In the genomic region with DNA sequence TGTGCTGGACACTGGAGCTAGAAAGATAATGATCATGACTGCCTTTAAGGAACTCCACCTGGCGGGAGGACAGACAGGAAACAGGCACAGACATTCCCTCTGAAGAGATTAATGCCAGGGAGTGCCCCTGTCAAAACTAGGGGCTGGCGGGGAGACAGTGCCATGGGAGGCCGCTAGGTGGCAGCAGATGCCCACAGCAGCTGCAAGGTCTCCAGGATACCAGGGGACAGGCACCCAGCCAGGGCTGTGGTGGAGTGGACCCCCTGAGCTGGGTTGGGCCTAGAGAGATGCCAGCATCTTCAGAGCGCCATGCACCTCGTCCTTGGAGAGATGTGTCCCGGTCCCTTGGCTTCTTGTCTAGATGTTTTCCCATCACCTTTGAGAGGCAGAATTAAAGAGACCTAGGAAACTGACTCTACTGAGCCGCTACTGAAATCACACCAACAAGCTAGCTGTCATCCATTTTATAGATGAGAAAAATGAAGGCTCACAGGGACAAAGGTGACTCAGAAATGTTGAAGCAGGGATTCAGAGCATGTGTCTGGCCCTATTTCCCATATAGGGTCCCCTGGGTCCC, we compare ENCODE assay signal across 9 cellular contexts. TPM values are rescaled to one million over a fixed set of nuclear protein-coding genes. Genes with fewer than 3 reads are reported as not detected.
A peak's percentile ranks its signal among the peaks of the same experiment; 100 is the strongest.
DNase-seq lines count a peak whose midpoint lies in the region; ATAC-seq, FAIRE-seq and TF ChIP-seq lines count a peak whose summit lies in the region.
"Had no signal": no experiment of that assay in that cellular context is flagged by ENCODE, and none has a peak within 500 bp of the region (broad histone marks: within the 10 kb centered on the region; RNA-seq: fewer than 3 reads in every experiment).

No MANE protein-coding gene starts in this region.

- H3K27ac ChIP-seq in keratinocyte (ENCODE audit: control insufficient read depth, insufficient read depth, low read length), result no peak overlapping the region

- no peaks in the 10 kb centered on the region for H3K9me1 ChIP-seq in keratinocyte (ENCODE audit: control insufficient read depth, extremely low read depth, insufficient read depth, low read length)

- dilution Hi-C loops in keratinocyte (cut with MboI; ENCODE audit: extremely low pct_ligation_motif_present, low sequenced_read_pairs), result no loop called here

- TF ChIP-seq CTCF in bronchial epithelial cell (IDR thresholded peaks at IDR 0.05; ENCODE audit: insufficient read depth, low read length, severe bottlenecking) (peak; percentile 99), keratinocyte (optimal IDR thresholded peaks at IDR 0.05 in 1 of 3, IDR thresholded peaks at IDR 0.05 in 1 of 3, conservative IDR thresholded peaks at IDR 0.05 in 1 of 3; ENCODE audit: extremely low read depth in 1 of 3, insufficient read depth in 2 of 3, low read length in 3 of 3) (peak; percentile 99 to 100 (median 100))

- no peak overlapping the region for H3K9ac ChIP-seq in keratinocyte (ENCODE audit: control insufficient read depth, extremely low read depth, insufficient read depth, low read length)

- H3K27me3 ChIP-seq in bronchial epithelial cell (ENCODE audit: control insufficient read depth, insufficient read depth, low read length) (no peaks in the 10 kb centered on the region), keratinocyte (ENCODE audit: control insufficient read depth, extremely low read depth, insufficient read depth, low read length) (no peaks in the 10 kb centered on the region)

- H2AFZ ChIP-seq in keratinocyte (ENCODE audit: control insufficient read depth, low read length), result no peak overlapping the region

- FAIRE-seq in bronchial epithelial cell (lab: Jason Lieb, UNC) (peak; percentile 50), keratinocyte (lab: Jason Lieb, UNC) (peak; percentile 94)

- peak overlapping the region; percentile 33 for H3K4me2 ChIP-seq in keratinocyte (ENCODE audit: control insufficient read depth, extremely low read depth, insufficient read depth, low read depth, low read length)

- H3K36me3 ChIP-seq in bronchial epithelial cell (ENCODE audit: control insufficient read depth, insufficient read depth, low read length) (no peaks in the 10 kb centered on the region), keratinocyte (ENCODE audit: control insufficient read depth in 2 of 2, extremely low read depth in 1 of 2, insufficient read depth in 2 of 2, low read length in 2 of 2) (no peaks in the 10 kb centered on the region)

- no peaks in the 10 kb centered on the region for H4K20me1 ChIP-seq in keratinocyte (ENCODE audit: control insufficient read depth, extremely low read depth, insufficient read depth, low read length)

- H3K9me3 ChIP-seq in keratinocyte (ENCODE audit: control insufficient read depth, low read depth, low read length), result no peaks in the 10 kb centered on the region

- peak; percentile 75 for DNase-seq in COLO829 (ENCODE audit: low spot score)
- DNase-seq in NCI-H226, result peak; percentile 60
- peak; percentile 44 to 66 (median 54) for DNase-seq in activated CD4-positive, CD25-positive, alpha-beta regulatory T cell (lab: John Stamatoyannopoulos, UW)
- peak; percentile 72 for DNase-seq in bronchial epithelial cell (ENCODE audit: low read depth)
- peak; percentile 64 for DNase-seq in keratinocyte (ENCODE audit: low read depth, low spot score)
- peak; percentile 70 to 73 for DNase-seq in stimulated activated CD4-positive, alpha-beta T cell treated with anti-CD3 and anti-CD28 coated beads, Interleukin-1b, Interleukin-23, amount 100 ng/mL, for 4 hours (ENCODE audit: low read depth in 2 of 2)

- H3K79me2 ChIP-seq in keratinocyte (ENCODE audit: control insufficient read depth, insufficient read depth, low read length), result no peaks in the 10 kb centered on the region

- no peak overlapping the region for H3K4me3 ChIP-seq in bronchial epithelial cell (ENCODE audit: low read depth, low read length)
- no peak overlapping the region for H3K4me3 ChIP-seq in keratinocyte (ENCODE audit: control insufficient read depth in 2 of 3, extremely low read depth in 1 of 3, insufficient read depth in 2 of 3, low read depth in 1 of 3, low read length in 3 of 3)

- peaks cover 8% of the 10 kb centered on the region for H3K4me1 ChIP-seq in keratinocyte (ENCODE audit: control insufficient read depth, extremely low read depth, insufficient read depth, low read length)

- peak; percentile 73 for ATAC-seq in HG02798 (IDR thresholded peaks at IDR 0.05; ENCODE audit: poor library complexity, unreplicated experiment)
- no peak for ATAC-seq in GM19395 (IDR thresholded peaks at IDR 0.05; ENCODE audit: unreplicated experiment)

RNA-seq across cellular contexts. Expression of a gene that starts 3.6 kb away (rescaled TPM):
- total RNA-seq in bronchial epithelial cell, result 0.26 TPM in 2 replicates
- polyA plus RNA-seq in keratinocyte, result 0.05 TPM in 1 of 3 replicates, not detected in the others
- polyA plus RNA-seq in keratinocyte (2011; ENCODE audit: low read depth), result not detected
- not detected in 2 replicates for polyA plus RNA-seq in keratinocyte (2011; cell fraction: cytosol; rRNA removed)
- not detected in 2 replicates for polyA plus RNA-seq in keratinocyte (2011; cell fraction: nucleus; rRNA removed)
- 0.10 and 0.23 TPM in 2 replicates for polyA plus RNA-seq in keratinocyte (2012; ENCODE audit: low replicate concordance)
- not detected in 3 replicates for polyA minus RNA-seq in keratinocyte
- polyA minus RNA-seq in keratinocyte (2011; cell fraction: cytosol; rRNA and poly(A)+ RNA removed), result not detected
- not detected in 2 replicates for polyA minus RNA-seq in keratinocyte (2011; cell fraction: nucleus; rRNA and poly(A)+ RNA removed)
- polyA plus RNA-seq: IgD-negative memory B cell had no signal

RNA-seq across cellular contexts. Expression of a gene that starts 10.7 kb away (rescaled TPM):
- total RNA-seq in bronchial epithelial cell, result 58.7 and 70.4 TPM in 2 replicates
- 18.4 to 26.4 TPM (median 20.6 TPM) in 3 replicates for polyA plus RNA-seq in keratinocyte
- 7.3 TPM for polyA plus RNA-seq in keratinocyte (2011; ENCODE audit: low read depth)
- 19.2 and 20.8 TPM in 2 replicates for polyA plus RNA-seq in keratinocyte (2011; cell fraction: cytosol; rRNA removed)
- 10.1 and 10.9 TPM in 2 replicates for polyA plus RNA-seq in keratinocyte (2011; cell fraction: nucleus; rRNA removed)
- 16.4 and 26.8 TPM in 2 replicates for polyA plus RNA-seq in keratinocyte (2012; ENCODE audit: low replicate concordance)
- polyA minus RNA-seq in keratinocyte, result 27.4 to 45.1 TPM (median 31.4 TPM) in 3 replicates
- polyA minus RNA-seq in keratinocyte (2011; cell fraction: cytosol; rRNA and poly(A)+ RNA removed), result 19.0 TPM
- 5.3 and 7.0 TPM in 2 replicates for polyA minus RNA-seq in keratinocyte (2011; cell fraction: nucleus; rRNA and poly(A)+ RNA removed)

RNA-seq across cellular contexts. Expression of a gene that starts 33.7 kb away (rescaled TPM):
- not detected in 2 replicates for total RNA-seq in bronchial epithelial cell
- polyA plus RNA-seq in keratinocyte, result not detected in 3 replicates
- not detected for polyA plus RNA-seq in keratinocyte (2011; ENCODE audit: low read depth)
- not detected in 2 replicates for polyA plus RNA-seq in keratinocyte (2011; cell fraction: cytosol; rRNA removed)
- polyA plus RNA-seq in keratinocyte (2011; cell fraction: nucleus; rRNA removed), result not detected in 2 replicates
- not detected in 2 replicates for polyA plus RNA-seq in keratinocyte (2012; ENCODE audit: low replicate concordance)
- polyA minus RNA-seq in keratinocyte, result not detected in 3 replicates
- polyA minus RNA-seq in keratinocyte (2011; cell fraction: cytosol; rRNA and poly(A)+ RNA removed), result not detected
- polyA minus RNA-seq in keratinocyte (2011; cell fraction: nucleus; rRNA and poly(A)+ RNA removed), result not detected in 2 replicates
- polyA plus RNA-seq: IgD-negative memory B cell had no signal

RNA-seq across cellular contexts. Expression of a gene that starts 51.2 kb away (rescaled TPM):
- 1.2 and 1.8 TPM in 2 replicates for total RNA-seq in bronchial epithelial cell
- polyA plus RNA-seq in keratinocyte, result 0.22 to 0.56 TPM (median 0.46 TPM) in 3 replicates
- polyA plus RNA-seq in keratinocyte (2011; ENCODE audit: low read depth), result 0.41 TPM
- 0.39 and 1.0 TPM in 2 replicates for polyA plus RNA-seq in keratinocyte (2011; cell fraction: cytosol; rRNA removed)
- 0.17 TPM in 1 of 2 replicates, not detected in the other for polyA plus RNA-seq in keratinocyte (2011; cell fraction: nucleus; rRNA removed)
- 0.80 and 1.1 TPM in 2 replicates for polyA plus RNA-seq in keratinocyte (2012; ENCODE audit: low replicate concordance)
- not detected in 3 replicates for polyA minus RNA-seq in keratinocyte
- not detected for polyA minus RNA-seq in keratinocyte (2011; cell fraction: cytosol; rRNA and poly(A)+ RNA removed)
- not detected in 2 replicates for polyA minus RNA-seq in keratinocyte (2011; cell fraction: nucleus; rRNA and poly(A)+ RNA removed)
- polyA plus RNA-seq: IgD-negative memory B cell had no signal
